13 cellular contexts compared by ENCODE assay signal in the genomic region with DNA sequence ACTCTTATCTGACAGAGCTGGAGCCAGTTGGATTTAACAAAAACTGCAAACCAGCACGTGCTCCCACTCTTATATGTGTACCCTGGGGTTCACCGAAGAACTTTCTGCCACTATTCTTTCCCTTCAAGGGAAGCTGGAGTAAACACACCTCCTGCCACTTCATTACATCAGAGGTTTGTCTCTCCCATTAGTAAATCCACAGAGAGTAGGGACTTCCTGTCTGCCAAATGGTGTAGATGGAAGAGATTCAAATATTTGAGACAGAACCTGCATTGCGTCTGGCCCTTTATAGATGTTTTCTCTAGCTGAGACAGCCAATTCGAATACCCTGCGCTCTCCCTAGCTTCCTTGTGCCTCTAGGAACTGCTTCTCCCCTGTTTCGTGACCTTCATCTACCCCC. TPM values are rescaled to one million over a fixed set of nuclear protein-coding genes. Genes with fewer than 3 reads are reported as not detected.
A peak's percentile ranks its signal among the peaks of the same experiment; 100 is the strongest.
DNase-seq lines count a peak whose midpoint lies in the region; ATAC-seq and TF ChIP-seq lines count a peak whose summit lies in the region.
"Had no signal": no experiment of that assay in that cellular context is flagged by ENCODE, and none has a peak within 500 bp of the region (broad histone marks: within the 10 kb centered on the region; RNA-seq: fewer than 3 reads in every experiment).

No MANE protein-coding gene starts in this region.

- peaks cover 2% of the 10 kb centered on the region for H3K27me3 Mint-ChIP-seq in GM23338 (ENCODE audit: insufficient read depth, low read depth, poor library complexity)
- peaks cover 3% of the 10 kb centered on the region for H3K27me3 Mint-ChIP-seq in glutamatergic neuron (ENCODE audit: unreplicated experiment)
- no peaks in the 10 kb centered on the region for H3K27me3 Mint-ChIP-seq in effector memory CD8-positive, alpha-beta T cell
- H3K27me3 Mint-ChIP-seq: activated naive CD8-positive, alpha-beta T cell treated with anti-CD3 and anti-CD28 coated beads, Interleukin-2, amount 50 U/mL, for 24 hours had no signal

- TF ChIP-seq CTCF in GM23338 (conservative IDR thresholded peaks at IDR 0.05; ENCODE audit: low read depth in 2 of 2), result no peak
- TF ChIP-seq CTCF in glutamatergic neuron (IDR thresholded peaks at IDR 0.05; ENCODE audit: partially characterized antibody, unreplicated experiment), result no peak

- H3K4me1 Mint-ChIP-seq in GM23338 (peaks cover 33% of the 10 kb centered on the region), glutamatergic neuron (ENCODE audit: low read depth, unreplicated experiment) (peaks cover 15% of the 10 kb centered on the region)
- H3K4me1 Mint-ChIP-seq in effector memory CD8-positive, alpha-beta T cell (ENCODE audit: low read depth in 2 of 2), result no peaks in the 10 kb centered on the region
- H3K4me1 Mint-ChIP-seq: activated naive CD8-positive, alpha-beta T cell treated with anti-CD3 and anti-CD28 coated beads, Interleukin-2, amount 50 U/mL, for 24 hours had no signal

- intact Hi-C loops in sciatic nerve (cut with DNase I), result no loop called here

- no peaks in the 10 kb centered on the region; the same call in 1 of the 2 replicates for H3K9me2 ChIP-seq in GM23338 (ENCODE audit: insufficient read depth)

- H3F3A ChIP-seq in GM23338 (replicated peaks; ENCODE audit: low read depth), result peaks cover 4% of the 10 kb centered on the region

- H3K9me3 Mint-ChIP-seq in GM23338 (peaks cover 7% of the 10 kb centered on the region; the same call in 2 of the 3 replicates), glutamatergic neuron (ENCODE audit: unreplicated experiment) (peaks cover 2% of the 10 kb centered on the region)
- no peaks in the 10 kb centered on the region for H3K9me3 Mint-ChIP-seq in effector memory CD8-positive, alpha-beta T cell
- H3K9me3 Mint-ChIP-seq: activated naive CD8-positive, alpha-beta T cell treated with anti-CD3 and anti-CD28 coated beads, Interleukin-2, amount 50 U/mL, for 24 hours had no signal

- H3K27ac Mint-ChIP-seq in GM23338 (no peak overlapping the region; the same call in 1 of the 2 replicates), glutamatergic neuron (ENCODE audit: unreplicated experiment) (peak overlapping the region; percentile 82)
- peak overlapping the region in 1 of 2 donors; percentile 23 for H3K27ac Mint-ChIP-seq in effector memory CD8-positive, alpha-beta T cell
- H3K27ac Mint-ChIP-seq: activated naive CD8-positive, alpha-beta T cell treated with anti-CD3 and anti-CD28 coated beads, Interleukin-2, amount 50 U/mL, for 24 hours had no signal

- H4K20me1 ChIP-seq in GM23338 (replicated peaks; ENCODE audit: insufficient read depth), result no peaks in the 10 kb centered on the region

- H3K4me2 ChIP-seq in GM23338, result peak overlapping the region; percentile 68

- peak overlapping the region; percentile 35 for H3K4me3 ChIP-seq in GM23338

- DNase-seq in GM23338 (ENCODE audit: low spot score), result peak; percentile 26
- no peak for DNase-seq in glutamatergic neuron
- peak; percentile 2 for DNase-seq in sciatic nerve (ENCODE audit: low spot score)
- no peak for DNase-seq in effector memory CD8-positive, alpha-beta T cell
- DNase-seq: activated naive CD8-positive, alpha-beta T cell treated with anti-CD3 and anti-CD28 coated beads, Interleukin-2, amount 50 U/mL, for 24 hours; dermis blood vessel endothelial cell; foreskin keratinocyte; NK-92 treated with Interleukin-12 subunit alpha and Interleukin-12 subunit beta, amount 100 ng/mL, for 24 hours had no signal

- peak overlapping the region; percentile 1; the same call in 1 of the 2 replicates for H2AFZ ChIP-seq in GM23338

- no peaks in the 10 kb centered on the region; the same call in 2 of the 3 replicates for H3K36me3 Mint-ChIP-seq in GM23338 (ENCODE audit: low read depth)
- no peaks in the 10 kb centered on the region for H3K36me3 Mint-ChIP-seq in glutamatergic neuron (ENCODE audit: unreplicated experiment)
- peaks cover 3% of the 10 kb centered on the region for H3K36me3 Mint-ChIP-seq in effector memory CD8-positive, alpha-beta T cell (ENCODE audit: insufficient read depth)

- H3K27me3 ChIP-seq in GM23338 (ENCODE audit: insufficient read depth), result no peaks in the 10 kb centered on the region
- H3K27me3 ChIP-seq: foreskin keratinocyte had no signal

- H3K4me3 Mint-ChIP-seq in GM23338 (peak overlapping the region; percentile 19; the same call in 1 of the 3 replicates), glutamatergic neuron (ENCODE audit: unreplicated experiment) (peak overlapping the region; percentile 43)
- H3K4me3 Mint-ChIP-seq in effector memory CD8-positive, alpha-beta T cell, result no peak overlapping the region
- H3K4me3 Mint-ChIP-seq: activated naive CD8-positive, alpha-beta T cell treated with anti-CD3 and anti-CD28 coated beads, Interleukin-2, amount 50 U/mL, for 24 hours had no signal

- H3K79me2 ChIP-seq in GM23338 (replicated peaks; ENCODE audit: insufficient read depth), result no peaks in the 10 kb centered on the region

- ATAC-seq in GM23338 (peak; percentile 35), sciatic nerve (peak; percentile 34), GM18498 (IDR thresholded peaks at IDR 0.05; ENCODE audit: unreplicated experiment) (no peak), GM21390 (IDR thresholded peaks at IDR 0.05; ENCODE audit: unreplicated experiment) (no peak), GM18858 (IDR thresholded peaks at IDR 0.05; ENCODE audit: unreplicated experiment) (no peak)
- no peak for ATAC-seq in effector memory CD8-positive, alpha-beta T cell (replicated peaks)
- ATAC-seq: activated naive CD8-positive, alpha-beta T cell treated with anti-CD3 and anti-CD28 coated beads, Interleukin-2, amount 50 U/mL, for 24 hours; foreskin keratinocyte; HepG2 had no signal

- H3K4me1 ChIP-seq in GM23338 (ENCODE audit: insufficient read depth), result peaks cover 30% of the 10 kb centered on the region

- peak overlapping the region; percentile 79 for H3K27ac ChIP-seq in GM23338 (ENCODE audit: low read depth)
- H3K27ac ChIP-seq: foreskin keratinocyte had no signal

- no peaks in the 10 kb centered on the region for H3K36me3 ChIP-seq in GM23338 (ENCODE audit: insufficient read depth)

TF ChIP-seq in GM23338, 12 proteins besides CTCF, POLR2A, EP300 and RAD21:
- TF ChIP-seq CREB1 (CRISPR knock-in tag; IDR thresholded peaks at IDR 0.05; ENCODE audit: low read depth) (no peak), JUNB (IDR thresholded peaks at IDR 0.05; ENCODE audit: unreplicated experiment) (no peak), STAT1 (IDR thresholded peaks at IDR 0.05; ENCODE audit: unreplicated experiment) (no peak), ETS1 (IDR thresholded peaks at IDR 0.05) (no peak), ZNF114 (CRISPR knock-in tag; IDR thresholded peaks at IDR 0.05) (no peak), POLR2AphosphoS5 (IDR thresholded peaks at IDR 0.05; ENCODE audit: low read depth) (no peak), ZNF331 (CRISPR knock-in tag; IDR thresholded peaks at IDR 0.05; ENCODE audit: low read depth) (no peak), EZH2 (IDR thresholded peaks at IDR 0.05; ENCODE audit: low read depth, unreplicated experiment) (no peak), EZH2phosphoT487 (IDR thresholded peaks at IDR 0.05; ENCODE audit: unreplicated experiment) (no peak)

TF ChIP-seq in PFSK-1, 5 proteins besides CTCF, POLR2A, EP300 and RAD21:
- TF ChIP-seq FOXP2 (optimal IDR thresholded peaks at IDR 0.05; ENCODE audit: borderline replicate concordance, extremely low read depth, extremely low read length, insufficient read depth), result no peak
- TF ChIP-seq SIN3A (IDR thresholded peaks at IDR 0.05; ENCODE audit: borderline replicate concordance, insufficient read depth, low read length), result 0 out of 2 replicates have a peak, but pooled peaks have one; percentile 32
- TF ChIP-seq, protein P1, sequence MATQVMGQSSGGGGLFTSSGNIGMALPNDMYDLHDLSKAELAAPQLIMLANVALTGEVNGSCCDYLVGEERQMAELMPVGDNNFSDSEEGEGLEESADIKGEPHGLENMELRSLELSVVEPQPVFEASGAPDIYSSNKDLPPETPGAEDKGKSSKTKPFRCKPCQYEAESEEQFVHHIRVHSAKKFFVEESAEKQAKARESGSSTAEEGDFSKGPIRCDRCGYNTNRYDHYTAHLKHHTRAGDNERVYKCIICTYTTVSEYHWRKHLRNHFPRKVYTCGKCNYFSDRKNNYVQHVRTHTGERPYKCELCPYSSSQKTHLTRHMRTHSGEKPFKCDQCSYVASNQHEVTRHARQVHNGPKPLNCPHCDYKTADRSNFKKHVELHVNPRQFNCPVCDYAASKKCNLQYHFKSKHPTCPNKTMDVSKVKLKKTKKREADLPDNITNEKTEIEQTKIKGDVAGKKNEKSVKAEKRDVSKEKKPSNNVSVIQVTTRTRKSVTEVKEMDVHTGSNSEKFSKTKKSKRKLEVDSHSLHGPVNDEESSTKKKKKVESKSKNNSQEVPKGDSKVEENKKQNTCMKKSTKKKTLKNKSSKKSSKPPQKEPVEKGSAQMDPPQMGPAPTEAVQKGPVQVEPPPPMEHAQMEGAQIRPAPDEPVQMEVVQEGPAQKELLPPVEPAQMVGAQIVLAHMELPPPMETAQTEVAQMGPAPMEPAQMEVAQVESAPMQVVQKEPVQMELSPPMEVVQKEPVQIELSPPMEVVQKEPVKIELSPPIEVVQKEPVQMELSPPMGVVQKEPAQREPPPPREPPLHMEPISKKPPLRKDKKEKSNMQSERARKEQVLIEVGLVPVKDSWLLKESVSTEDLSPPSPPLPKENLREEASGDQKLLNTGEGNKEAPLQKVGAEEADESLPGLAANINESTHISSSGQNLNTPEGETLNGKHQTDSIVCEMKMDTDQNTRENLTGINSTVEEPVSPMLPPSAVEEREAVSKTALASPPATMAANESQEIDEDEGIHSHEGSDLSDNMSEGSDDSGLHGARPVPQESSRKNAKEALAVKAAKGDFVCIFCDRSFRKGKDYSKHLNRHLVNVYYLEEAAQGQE (IDR thresholded peaks at IDR 0.05; ENCODE audit: insufficient read depth in 1 of 2, low read depth in 2 of 2, low read length in 2 of 2), result no peak
- no peak for TF ChIP-seq POLR2AphosphoS5 (IDR thresholded peaks at IDR 0.05; ENCODE audit: low read depth, low read length)

RNA-seq across cellular contexts. Expression of gene AEBP2, which starts 29.1 kb away (rescaled TPM):
- 48.1 and 48.9 TPM in 2 replicates for total RNA-seq in GM23338 (2014; rRNA removed; shearing (Covaris generic))
- 37.1 and 39.3 TPM in 2 replicates for polyA plus RNA-seq in GM23338 (2016; fragmentation: Nextera tagmentation; extraction: Ambion mirVana)
- polyA plus RNA-seq in PFSK-1 (2012; ENCODE audit: insufficient read length, low read depth), result 18.1 TPM
- 21.0 TPM for total RNA-seq in glutamatergic neuron (ENCODE audit: unreplicated experiment)
- 57.7 TPM for total RNA-seq in sciatic nerve

Comparison
In these comparisons a context has a peak if more than half of its experiments do, and no peak if none do; other contexts are left out.
1. ATAC-seq: peak in GM23338 (single experiment) and sciatic nerve (single experiment); none in GM18498 (single experiment), GM21390 (single experiment), GM18858 (single experiment) and effector memory CD8-positive, alpha-beta T cell (single experiment).
2. DNase-seq: peak in GM23338 (single experiment) and sciatic nerve (single experiment); none in glutamatergic neuron (single experiment) and effector memory CD8-positive, alpha-beta T cell (0 of 3).
3. H3K4me3 Mint-ChIP-seq: peak in GM23338 (single experiment) and glutamatergic neuron (single experiment); none in effector memory CD8-positive, alpha-beta T cell (0 of 2).